Comparison of ENCODE assay signal across 29 cellular contexts in the genomic region with DNA sequence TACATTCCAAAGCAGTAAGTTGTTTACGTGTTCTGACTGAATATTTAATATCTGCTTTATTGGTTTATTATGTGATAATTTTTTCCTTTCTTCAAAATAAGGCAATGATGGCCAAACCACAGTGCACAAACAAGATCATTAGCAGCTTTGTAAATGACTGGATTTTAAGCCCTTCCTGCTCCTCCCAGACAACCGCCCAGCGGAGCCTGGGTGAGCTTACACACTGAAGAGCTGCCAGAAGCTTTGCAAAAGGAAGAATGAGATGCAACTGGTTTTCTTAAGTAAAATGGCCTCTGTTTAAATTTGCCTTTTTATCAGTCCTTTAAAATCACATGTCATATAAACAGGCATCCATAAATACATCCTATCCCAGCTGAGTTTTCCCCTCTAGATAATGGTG. TPM values are rescaled to one million over a fixed set of nuclear protein-coding genes. Genes with fewer than 3 reads are reported as not detected.
"Had no signal": no experiment of that assay in that cellular context is flagged by ENCODE, and none has a peak within 500 bp of the region (broad histone marks: within the 10 kb centered on the region; RNA-seq: fewer than 3 reads in every experiment).

No MANE protein-coding gene starts in this region.

- H3K27ac Mint-ChIP-seq: activated naive CD4-positive, alpha-beta T cell treated with anti-CD3 and anti-CD28 coated beads, Interleukin-2, amount 50 U/mL, for 72 hours; activated T-cell treated with anti-CD3 and anti-CD28 coated beads, Interleukin-2, amount 50 U/mL, for 72 hours; effector memory CD8-positive, alpha-beta T cell; memory B cell; stimulated activated naive CD8-positive, alpha-beta T cell treated with anti-CD3 and anti-CD28 coated beads, Interleukin-15, Interleukin-2, amounts not matched to agents 100 ng/mL and 50 ng/mL, for 24 hours; type B pancreatic cell had no signal

- H3K4me3 ChIP-seq: colonic mucosa, hepatocyte, psoas muscle had no signal

- H3K79me2 ChIP-seq: hepatocyte, parathyroid adenoma had no signal

- H3K9ac ChIP-seq: parathyroid adenoma had no signal

- H3K4me2 ChIP-seq: hepatocyte had no signal

- H3K4me3 Mint-ChIP-seq: activated T-cell treated with anti-CD3 and anti-CD28 coated beads, Interleukin-2, amount 50 U/mL, for 72 hours; effector memory CD8-positive, alpha-beta T cell; memory B cell; naive thymus-derived CD8-positive, alpha-beta T cell; neural crest cell; stimulated activated naive CD8-positive, alpha-beta T cell treated with anti-CD3 and anti-CD28 coated beads, Interleukin-15, Interleukin-2, amounts not matched to agents 100 ng/mL and 50 ng/mL, for 24 hours; type B pancreatic cell had no signal

- ATAC-seq: activated naive CD4-positive, alpha-beta T cell treated with anti-CD3 and anti-CD28 coated beads, Interleukin-2, amount 50 U/mL, for 72 hours; activated T-cell treated with anti-CD3 and anti-CD28 coated beads, Interleukin-2, amount 50 U/mL, for 72 hours; effector memory CD8-positive, alpha-beta T cell; left cardiac atrium; naive thymus-derived CD8-positive, alpha-beta T cell; psoas muscle; right cardiac atrium had no signal

- H3K4me1 ChIP-seq: colonic mucosa, parathyroid adenoma, psoas muscle had no signal

- H3K9me3 ChIP-seq: colonic mucosa, psoas muscle had no signal

- DNase-seq: activated CD4-positive, alpha-beta T cell treated with anti-CD3 and anti-CD28 coated beads for 4 hours; activated CD4-positive, alpha-beta T cell treated with anti-CD3 and anti-CD28 coated beads, Interleukin-2, amount 50 U/mL, for 4 hours; activated naive CD4-positive, alpha-beta T cell; activated T-cell treated with anti-CD3 and anti-CD28 coated beads for 4 hours; activated T-cell treated with anti-CD3 and anti-CD28 coated beads, Interleukin-2, amount 50 U/mL, for 72 hours; anterior cingulate cortex; colonic mucosa; effector memory CD8-positive, alpha-beta T cell; foreskin melanocyte; glutamatergic neuron; left cardiac atrium; midbrain; naive thymus-derived CD8-positive, alpha-beta T cell; occipital lobe; psoas muscle; right cardiac atrium; stimulated activated CD4-positive, alpha-beta T cell treated with anti-CD3 and anti-CD28 coated beads, Interleukin-2, amount 100 ng/mL, for 48 hours; substantia nigra; T-helper 9 cell had no signal

- H3K27me3 ChIP-seq: colonic mucosa, hepatocyte had no signal

- H3K9me3 Mint-ChIP-seq: activated naive CD4-positive, alpha-beta T cell treated with anti-CD3 and anti-CD28 coated beads, Interleukin-2, amount 50 U/mL, for 72 hours; activated T-cell treated with anti-CD3 and anti-CD28 coated beads, Interleukin-2, amount 50 U/mL, for 72 hours; effector memory CD8-positive, alpha-beta T cell; memory B cell; naive thymus-derived CD8-positive, alpha-beta T cell; stimulated activated naive CD8-positive, alpha-beta T cell treated with anti-CD3 and anti-CD28 coated beads, Interleukin-15, Interleukin-2, amounts not matched to agents 100 ng/mL and 50 ng/mL, for 24 hours; type B pancreatic cell had no signal

- H3K27ac ChIP-seq: colonic mucosa, hepatocyte, parathyroid adenoma, psoas muscle, VCaP had no signal

- H2AFZ ChIP-seq: hepatocyte, parathyroid adenoma had no signal

- H3K36me3 ChIP-seq: colonic mucosa had no signal

- H3K27me3 Mint-ChIP-seq: effector memory CD8-positive, alpha-beta T cell; memory B cell; naive thymus-derived CD8-positive, alpha-beta T cell; stimulated activated naive CD8-positive, alpha-beta T cell treated with anti-CD3 and anti-CD28 coated beads, Interleukin-15, Interleukin-2, amounts not matched to agents 100 ng/mL and 50 ng/mL, for 24 hours; type B pancreatic cell had no signal

- H3K36me3 Mint-ChIP-seq: activated naive CD4-positive, alpha-beta T cell treated with anti-CD3 and anti-CD28 coated beads, Interleukin-2, amount 50 U/mL, for 72 hours; memory B cell; naive thymus-derived CD8-positive, alpha-beta T cell; type B pancreatic cell had no signal

- H3K4me1 Mint-ChIP-seq: memory B cell; naive thymus-derived CD8-positive, alpha-beta T cell; neural crest cell had no signal

RNA-seq across cellular contexts. Expression of gene SPARCL1, which starts 52.2 kb away (rescaled TPM):
- total RNA-seq: activated naive CD4-positive, alpha-beta T cell treated with anti-CD3 and anti-CD28 coated beads, Interleukin-2, amount 50 U/mL, for 72 hours; activated T-cell treated with anti-CD3 and anti-CD28 coated beads, Interleukin-2, amount 50 U/mL, for 72 hours; bronchial epithelial cell; naive thymus-derived CD8-positive, alpha-beta T cell; T-helper 1 cell treated with Interleukin-12 subunit alpha and Interleukin-12 subunit beta and Interleukin-4 antibody, amounts not matched to agents 30 ng/mL and 1 ng/mL, for 36 hours had no signal
